ENCODE assay signal across 1 cellular context in genomic region chr4:48164561-48164960, GRCh38. TPM values are rescaled to one million over a fixed set of nuclear protein-coding genes. Genes with fewer than 3 reads are reported as not detected.
"Had no signal": no experiment of that assay in that cellular context is flagged by ENCODE, and none has a peak within 500 bp of the region (broad histone marks: within the 10 kb centered on the region; RNA-seq: fewer than 3 reads in every experiment).

No MANE protein-coding gene starts in this region.

RNA-seq across cellular contexts. Expression of gene TXK, which starts 30.5 kb away (rescaled TPM):
- total RNA-seq: foreskin keratinocyte had no signal
- polyA plus RNA-seq: foreskin keratinocyte had no signal
